17 cellular contexts compared by ENCODE assay signal in the genomic region with DNA sequence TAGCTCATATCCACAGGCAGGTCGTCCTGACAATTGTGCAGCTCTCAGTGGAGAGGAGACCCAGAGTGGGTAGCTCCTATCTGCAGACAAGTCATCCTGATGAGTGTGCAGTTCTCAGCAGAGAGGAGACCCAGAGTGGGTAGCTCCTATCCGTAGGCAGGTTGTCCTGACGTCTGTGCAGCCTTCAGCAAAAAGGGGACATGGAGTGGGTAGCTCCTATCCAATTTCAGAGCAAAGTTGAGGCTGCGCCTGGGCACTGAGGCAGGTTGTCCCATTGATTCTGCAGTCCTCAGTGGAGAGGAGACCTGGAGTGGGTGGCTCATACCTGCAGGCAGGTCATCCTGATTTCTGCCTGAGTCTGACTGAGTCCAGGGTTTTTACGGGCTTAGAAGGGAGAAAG.
DNase-seq lines count a peak whose midpoint lies in the region; ATAC-seq and TF ChIP-seq lines count a peak whose summit lies in the region.
"Had no signal": no experiment of that assay in that cellular context is flagged by ENCODE, and none has a peak within 500 bp of the region (broad histone marks: within the 10 kb centered on the region; RNA-seq: fewer than 3 reads in every experiment).

No MANE protein-coding gene starts in this region.

- DNase-seq in NB4 (ENCODE audit: low read depth) (peak; percentile 4), ascending aorta (ENCODE audit: low spot score in 2 of 2) (no peak), tibial artery (no peak), SIG-M5 (lab: John Stamatoyannopoulos, UW) (no peak), immature natural killer cell (no peak), suprapubic skin (ENCODE audit: low spot score in 2 of 2) (no peak)
- DNase-seq: ACHN; BE2C; Caco-2; CD4-positive, CD25-positive, alpha-beta regulatory T cell; DMS79 treated with DMSO at 0.1 percent for 48 hours; GF-D8; H9; IMR-90; KBM-7 had no signal

- no peaks in the 10 kb centered on the region for H3K4me1 Mint-ChIP-seq in immature natural killer cell
- H3K4me1 Mint-ChIP-seq: CD4-positive, CD25-positive, alpha-beta regulatory T cell had no signal

- no peaks in the 10 kb centered on the region for H3K9me3 ChIP-seq in ascending aorta
- H3K9me3 ChIP-seq in gastroesophageal sphincter: peaks cover 0 to 4% (median 0%) of the 10 kb centered on the region in 3 donors
- no peaks in the 10 kb centered on the region for H3K9me3 ChIP-seq in tibial artery
- no peaks in the 10 kb centered on the region for H3K9me3 ChIP-seq in suprapubic skin
- H3K9me3 ChIP-seq: BE2C had no signal

- 88% methylated on average over 5 of the region's 5 CpGs; no CpG with 5 or more reads in 1 of the 2 donors for WGBS in gastroesophageal sphincter (ENCODE audit: low coverage in 1 of 2), 2 donors
- WGBS in suprapubic skin: 73% methylated on average over 2 of the region's 5 CpGs

- H3K27ac Mint-ChIP-seq in immature natural killer cell: no peak overlapping the region
- H3K27ac Mint-ChIP-seq: CD4-positive, CD25-positive, alpha-beta regulatory T cell; H9 had no signal

- no peaks in the 10 kb centered on the region for H3K36me3 ChIP-seq in ascending aorta
- H3K36me3 ChIP-seq in gastroesophageal sphincter: no peaks in the 10 kb centered on the region
- no peaks in the 10 kb centered on the region for H3K36me3 ChIP-seq in tibial artery
- H3K36me3 ChIP-seq in suprapubic skin: no peaks in the 10 kb centered on the region
- H3K36me3 ChIP-seq: BE2C had no signal

- H3K4me1 ChIP-seq in ascending aorta (no peaks in the 10 kb centered on the region), gastroesophageal sphincter (peaks cover 0 to 46% (median 2%) of the 10 kb centered on the region in 3 donors), tibial artery (peaks cover 0 to 32% (median 13%) of the 10 kb centered on the region in 4 donors), suprapubic skin (no peaks in the 10 kb centered on the region)
- H3K4me1 ChIP-seq: BE2C, Caco-2 had no signal

- peak overlapping the region; percentile 7 to 19 for H3K27ac ChIP-seq in ascending aorta
- peak overlapping the region in 1 of 4 donors; percentile 49 for H3K27ac ChIP-seq in gastroesophageal sphincter
- peak overlapping the region; percentile 26 to 53 for H3K27ac ChIP-seq in tibial artery
- H3K27ac ChIP-seq in suprapubic skin: no peak overlapping the region

- peaks cover 0 to 3% (median 1%) of the 10 kb centered on the region in 3 donors for H3K27me3 Mint-ChIP-seq in immature natural killer cell (ENCODE audit: low read depth in 3 of 3)

- TF ChIP-seq CTCF in NB4 (IDR thresholded peaks at IDR 0.05; ENCODE audit: low read depth, low read length) (no peak), ascending aorta (IDR thresholded peaks at IDR 0.05) (no peak), gastroesophageal sphincter (IDR thresholded peaks at IDR 0.05) (no peak), tibial artery (IDR thresholded peaks at IDR 0.05) (no peak), suprapubic skin (IDR thresholded peaks at IDR 0.05) (no peak)

- no peaks in the 10 kb centered on the region for H3K36me3 Mint-ChIP-seq in immature natural killer cell
- H3K36me3 Mint-ChIP-seq: CD4-positive, CD25-positive, alpha-beta regulatory T cell had no signal

- no peak for TF ChIP-seq EP300 in gastroesophageal sphincter (IDR thresholded peaks at IDR 0.05)
- no peak for TF ChIP-seq EP300 in suprapubic skin (IDR thresholded peaks at IDR 0.05)

- TF ChIP-seq POLR2A in NB4 (IDR thresholded peaks at IDR 0.05; ENCODE audit: extremely low read depth, insufficient read length) (no peak), gastroesophageal sphincter (IDR thresholded peaks at IDR 0.05) (no peak), suprapubic skin (IDR thresholded peaks at IDR 0.05) (no peak)

- no peak overlapping the region for H3K4me3 Mint-ChIP-seq in immature natural killer cell
- H3K4me3 Mint-ChIP-seq: CD4-positive, CD25-positive, alpha-beta regulatory T cell; H9 had no signal

- ATAC-seq in gastroesophageal sphincter: peak; percentile 7
- ATAC-seq in HG03439 (IDR thresholded peaks at IDR 0.05; ENCODE audit: unreplicated experiment): no peak

- H3K4me3 ChIP-seq in NB4 (ENCODE audit: low read depth, low read length) (no peak overlapping the region), ascending aorta (no peak overlapping the region), gastroesophageal sphincter (no peak overlapping the region), tibial artery (no peak overlapping the region), suprapubic skin (no peak overlapping the region)

- peaks cover 4 to 26% (median 6%) of the 10 kb centered on the region in 6 donors for H3K9me3 Mint-ChIP-seq in immature natural killer cell

- intact Hi-C loops in ascending aorta (cut with DNase I): loop anchor here (5.0 kb wide), 1 partner anchor 152 kb away; no protein-coding TSS in a partner anchor
- intact Hi-C loops in tibial artery (cut with DNase I; ENCODE audit: low total_unique reads): no loop called here

- H3K27me3 ChIP-seq in ascending aorta (no peaks in the 10 kb centered on the region), gastroesophageal sphincter (no peaks in the 10 kb centered on the region), tibial artery (no peaks in the 10 kb centered on the region), suprapubic skin (no peaks in the 10 kb centered on the region)
- H3K27me3 ChIP-seq: BE2C had no signal
